ENCODE assay signal across 1 cellular context in genomic region chr15:48774484-48774883, GRCh38.
TF ChIP-seq lines count a peak whose summit lies in the region.

No MANE protein-coding gene starts in this region.

TF ChIP-seq in GM23338, 12 proteins besides CTCF, POLR2A, EP300 and RAD21 (continued from another document):
- TF ChIP-seq REST (IDR thresholded peaks at IDR 0.05; ENCODE audit: unreplicated experiment) (no peak), ETS1 (IDR thresholded peaks at IDR 0.05) (no peak)
TF ChIP-seq in GM23338: peak in this region for 0.
